18 cellular contexts compared by ENCODE assay signal in the genomic region with DNA sequence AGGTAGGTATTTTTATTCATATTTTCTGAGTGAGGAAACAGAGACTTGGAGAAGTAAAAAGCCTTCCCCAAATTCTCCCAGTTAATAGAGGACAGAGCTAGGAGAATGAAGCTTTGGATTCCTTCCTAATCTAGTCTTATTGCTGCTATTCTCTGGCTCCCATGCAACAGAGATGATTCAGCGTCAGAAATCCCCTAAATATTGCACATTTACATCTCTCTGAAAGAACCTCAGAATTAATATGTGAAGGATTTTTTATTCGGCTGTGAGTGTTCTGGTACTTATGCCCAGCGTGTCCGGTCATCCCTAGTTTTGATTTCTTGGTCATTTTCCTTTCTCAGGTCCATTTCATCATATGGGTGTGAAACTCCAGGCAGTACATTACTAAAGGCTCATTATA.
"Had no signal": no experiment of that assay in that cellular context is flagged by ENCODE, and none has a peak within 500 bp of the region (broad histone marks: within the 10 kb centered on the region; RNA-seq: fewer than 3 reads in every experiment).

No MANE protein-coding gene starts in this region.

- H3K4me1 ChIP-seq: adrenal gland, left ventricle myocardium inferior had no signal

- H3K9me3 Mint-ChIP-seq: activated CD4-positive, alpha-beta memory T cell treated with anti-CD3 and anti-CD28 coated beads, Interleukin-2, amount 10 ng/mL, durations not matched to agents 7 days and 5 days; activated T-cell treated with anti-CD3 and anti-CD28 coated beads, Interleukin-2, amount 50 U/mL, for 4 hours; central memory CD8-positive, alpha-beta T cell; naive thymus-derived CD8-positive, alpha-beta T cell; stimulated activated naive CD8-positive, alpha-beta T cell treated with anti-CD3 and anti-CD28 coated beads, Interleukin-15, Interleukin-2, amounts not matched to agents 100 ng/mL and 50 ng/mL, for 24 hours had no signal

- DNase-seq: activated CD4-positive, alpha-beta memory T cell treated with anti-CD3 and anti-CD28 coated beads, Interleukin-2, amount 10 ng/mL, durations not matched to agents 7 days and 5 days; activated effector memory CD4-positive, alpha-beta T cell treated with Interleukin-2 at 50 U/mL for 16 hours; activated naive CD4-positive, alpha-beta T cell treated with anti-CD3 and anti-CD28 coated beads, Interleukin-2, amount 50 U/mL, for 16 hours; activated T-cell treated with anti-CD3 and anti-CD28 coated beads, Interleukin-2, amount 50 U/mL, for 4 hours; adrenal gland; effector CD8-positive, alpha-beta T cell; hippocampal formation; kidney; left ventricle myocardium inferior; naive thymus-derived CD8-positive, alpha-beta T cell; posterior cingulate gyrus; WERI-Rb-1 had no signal

- H3K36me3 ChIP-seq: adrenal gland, left ventricle myocardium inferior, thoracic aorta, WERI-Rb-1 had no signal

- ATAC-seq: activated T-cell treated with anti-CD3 and anti-CD28 coated beads, Interleukin-2, amount 50 U/mL, for 4 hours; naive thymus-derived CD8-positive, alpha-beta T cell had no signal

- H3K4me3 Mint-ChIP-seq: activated CD4-positive, alpha-beta memory T cell treated with anti-CD3 and anti-CD28 coated beads, Interleukin-2, amount 10 ng/mL, durations not matched to agents 7 days and 5 days; activated T-cell treated with anti-CD3 and anti-CD28 coated beads, Interleukin-2, amount 50 U/mL, for 4 hours; central memory CD8-positive, alpha-beta T cell; memory B cell; naive thymus-derived CD8-positive, alpha-beta T cell; stimulated activated naive CD8-positive, alpha-beta T cell treated with anti-CD3 and anti-CD28 coated beads, Interleukin-15, Interleukin-2, amounts not matched to agents 100 ng/mL and 50 ng/mL, for 24 hours had no signal

- H3K9me3 ChIP-seq: adrenal gland, left ventricle myocardium inferior, thoracic aorta had no signal

- H3K27me3 Mint-ChIP-seq: activated CD4-positive, alpha-beta memory T cell treated with anti-CD3 and anti-CD28 coated beads, Interleukin-2, amount 10 ng/mL, durations not matched to agents 7 days and 5 days; central memory CD8-positive, alpha-beta T cell; memory B cell; stimulated activated naive CD8-positive, alpha-beta T cell treated with anti-CD3 and anti-CD28 coated beads, Interleukin-15, Interleukin-2, amounts not matched to agents 100 ng/mL and 50 ng/mL, for 24 hours had no signal

- H3K4me1 Mint-ChIP-seq: activated CD4-positive, alpha-beta memory T cell treated with anti-CD3 and anti-CD28 coated beads, Interleukin-2, amount 10 ng/mL, durations not matched to agents 7 days and 5 days; central memory CD8-positive, alpha-beta T cell had no signal

- H3K27ac Mint-ChIP-seq: activated CD4-positive, alpha-beta memory T cell treated with anti-CD3 and anti-CD28 coated beads, Interleukin-2, amount 10 ng/mL, durations not matched to agents 7 days and 5 days; memory B cell; naive thymus-derived CD8-positive, alpha-beta T cell; stimulated activated naive CD8-positive, alpha-beta T cell treated with anti-CD3 and anti-CD28 coated beads, Interleukin-15, Interleukin-2, amounts not matched to agents 100 ng/mL and 50 ng/mL, for 24 hours had no signal

- H3K4me3 ChIP-seq: adrenal gland, coronary artery, left ventricle myocardium inferior, skin epidermis, thoracic aorta had no signal

- H3K27me3 ChIP-seq: adrenal gland had no signal

- H3K36me3 Mint-ChIP-seq: memory B cell; naive thymus-derived CD8-positive, alpha-beta T cell had no signal

- H3K27ac ChIP-seq: adrenal gland, coronary artery, left ventricle myocardium inferior, skin epidermis, thoracic aorta, WERI-Rb-1 had no signal
